1 cellular context compared by ENCODE assay signal in the genomic region with DNA sequence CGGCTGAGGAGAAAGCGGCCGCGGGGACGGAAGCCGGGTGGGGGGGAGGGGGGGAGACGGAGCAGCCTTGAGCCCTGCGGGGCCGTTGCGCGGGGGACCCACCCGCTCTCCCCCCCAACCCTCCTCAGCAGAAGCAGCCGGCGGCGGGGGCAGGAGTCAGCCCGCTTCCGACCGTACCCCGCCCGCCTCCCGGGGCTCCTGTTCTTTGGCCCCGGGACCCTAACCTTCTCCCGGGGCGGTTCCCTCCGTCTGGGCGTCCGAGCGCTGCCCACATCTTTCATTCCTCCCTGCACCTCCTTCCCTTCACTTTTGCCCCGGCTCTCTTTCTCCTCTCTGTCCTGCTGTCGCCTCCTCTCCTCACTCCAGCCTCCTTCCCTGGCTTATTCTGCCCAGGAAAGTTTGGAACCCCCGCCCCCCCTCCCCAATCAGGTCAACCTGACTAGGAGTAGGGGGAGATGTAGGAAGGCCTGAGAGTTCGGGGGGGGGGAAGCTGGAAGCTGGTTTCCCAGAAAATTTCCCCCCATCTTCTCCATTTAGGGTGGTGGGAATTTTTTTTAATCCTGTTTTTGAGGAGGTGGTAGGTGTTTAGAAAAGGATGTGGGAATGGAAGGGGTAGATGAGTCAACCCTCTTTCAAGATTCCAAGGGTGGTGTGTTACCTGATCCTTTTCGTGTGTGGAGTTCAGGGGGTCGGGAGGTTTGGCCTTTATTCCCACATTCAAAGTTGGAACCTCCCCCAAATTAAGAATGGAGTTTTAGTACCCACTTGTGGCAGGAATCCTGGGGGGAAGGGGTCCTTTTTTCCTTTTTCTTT.
TF ChIP-seq lines count a peak whose summit lies in the region.

No MANE protein-coding gene starts in this region.

TF ChIP-seq in WTC11, 78 proteins besides CTCF, POLR2A, EP300 and RAD21 (continued from another document):
- no peak for TF ChIP-seq ZNF263 (CRISPR knock-in tag; IDR thresholded peaks at IDR 0.05; ENCODE audit: low read depth)
- TF ChIP-seq, protein P1, sequence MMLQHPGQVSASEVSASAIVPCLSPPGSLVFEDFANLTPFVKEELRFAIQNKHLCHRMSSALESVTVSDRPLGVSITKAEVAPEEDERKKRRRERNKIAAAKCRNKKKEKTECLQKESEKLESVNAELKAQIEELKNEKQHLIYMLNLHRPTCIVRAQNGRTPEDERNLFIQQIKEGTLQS (CRISPR knock-in tag; conservative IDR thresholded peaks at IDR 0.05) = no peak
- TF ChIP-seq, protein P2, sequence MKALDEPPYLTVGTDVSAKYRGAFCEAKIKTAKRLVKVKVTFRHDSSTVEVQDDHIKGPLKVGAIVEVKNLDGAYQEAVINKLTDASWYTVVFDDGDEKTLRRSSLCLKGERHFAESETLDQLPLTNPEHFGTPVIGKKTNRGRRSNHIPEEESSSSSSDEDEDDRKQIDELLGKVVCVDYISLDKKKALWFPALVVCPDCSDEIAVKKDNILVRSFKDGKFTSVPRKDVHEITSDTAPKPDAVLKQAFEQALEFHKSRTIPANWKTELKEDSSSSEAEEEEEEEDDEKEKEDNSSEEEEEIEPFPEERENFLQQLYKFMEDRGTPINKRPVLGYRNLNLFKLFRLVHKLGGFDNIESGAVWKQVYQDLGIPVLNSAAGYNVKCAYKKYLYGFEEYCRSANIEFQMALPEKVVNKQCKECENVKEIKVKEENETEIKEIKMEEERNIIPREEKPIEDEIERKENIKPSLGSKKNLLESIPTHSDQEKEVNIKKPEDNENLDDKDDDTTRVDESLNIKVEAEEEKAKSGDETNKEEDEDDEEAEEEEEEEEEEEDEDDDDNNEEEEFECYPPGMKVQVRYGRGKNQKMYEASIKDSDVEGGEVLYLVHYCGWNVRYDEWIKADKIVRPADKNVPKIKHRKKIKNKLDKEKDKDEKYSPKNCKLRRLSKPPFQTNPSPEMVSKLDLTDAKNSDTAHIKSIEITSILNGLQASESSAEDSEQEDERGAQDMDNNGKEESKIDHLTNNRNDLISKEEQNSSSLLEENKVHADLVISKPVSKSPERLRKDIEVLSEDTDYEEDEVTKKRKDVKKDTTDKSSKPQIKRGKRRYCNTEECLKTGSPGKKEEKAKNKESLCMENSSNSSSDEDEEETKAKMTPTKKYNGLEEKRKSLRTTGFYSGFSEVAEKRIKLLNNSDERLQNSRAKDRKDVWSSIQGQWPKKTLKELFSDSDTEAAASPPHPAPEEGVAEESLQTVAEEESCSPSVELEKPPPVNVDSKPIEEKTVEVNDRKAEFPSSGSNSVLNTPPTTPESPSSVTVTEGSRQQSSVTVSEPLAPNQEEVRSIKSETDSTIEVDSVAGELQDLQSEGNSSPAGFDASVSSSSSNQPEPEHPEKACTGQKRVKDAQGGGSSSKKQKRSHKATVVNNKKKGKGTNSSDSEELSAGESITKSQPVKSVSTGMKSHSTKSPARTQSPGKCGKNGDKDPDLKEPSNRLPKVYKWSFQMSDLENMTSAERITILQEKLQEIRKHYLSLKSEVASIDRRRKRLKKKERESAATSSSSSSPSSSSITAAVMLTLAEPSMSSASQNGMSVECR (CRISPR knock-in tag; IDR thresholded peaks at IDR 0.05; ENCODE audit: borderline replicate concordance) = no peak
- no peak for TF ChIP-seq IRF2 (CRISPR knock-in tag; IDR thresholded peaks at IDR 0.05; ENCODE audit: borderline replicate concordance, low read depth)
- no peak for TF ChIP-seq CREM (CRISPR knock-in tag; IDR thresholded peaks at IDR 0.05)
- no peak for TF ChIP-seq SMAD3 (CRISPR knock-in tag; IDR thresholded peaks at IDR 0.05; ENCODE audit: borderline replicate concordance)
